In genomic region chr4:110211007-110211769, GRCh38 we compare ENCODE assay signal across 8 cellular contexts. TPM values are rescaled to one million over a fixed set of nuclear protein-coding genes. Genes with fewer than 3 reads are reported as not detected.
DNase-seq lines count a peak whose midpoint lies in the region; ATAC-seq, FAIRE-seq and TF ChIP-seq lines count a peak whose summit lies in the region.

No MANE protein-coding gene starts in this region.

- H3K4me1 Mint-ChIP-seq in Calu3 (ENCODE audit: low read depth, unreplicated experiment): peaks cover 2% of the 10 kb centered on the region

- intact Hi-C loops in Calu3 (cut with micrococcal nuclease; ENCODE audit: unreplicated experiment): loop anchor here (2.0 kb wide), 1 partner anchor 160 kb away; no protein-coding TSS in a partner anchor

- FAIRE-seq in islet of Langerhans (lab: Jason Lieb, UNC): peak; percentile 98

- H3K9me3 ChIP-seq in tibial nerve: no peaks in the 10 kb centered on the region

- TF ChIP-seq POLR2A in tibial nerve (IDR thresholded peaks at IDR 0.05): no peak

- no peaks in the 10 kb centered on the region for H3K27me3 Mint-ChIP-seq in Calu3 (ENCODE audit: unreplicated experiment)

- peak; percentile 95 for ATAC-seq in GM18858 (IDR thresholded peaks at IDR 0.05; ENCODE audit: unreplicated experiment)
- ATAC-seq in HG03025 (IDR thresholded peaks at IDR 0.05; ENCODE audit: low FRiP score, unreplicated experiment): peak; percentile 74

- WGBS in tibial nerve, 2 donors: 61 to 76% methylated on average over 13 of the region's 13 CpGs

- peaks cover 0 to 3% (median 0%) of the 10 kb centered on the region in 4 donors for H3K4me1 ChIP-seq in tibial nerve

- H3K4me3 Mint-ChIP-seq in Calu3 (ENCODE audit: low read depth, unreplicated experiment): no peak overlapping the region

- H3K27ac ChIP-seq in tibial nerve: no peak overlapping the region

- CTCF ChIA-PET in Calu3 (lab: Charles Lee): no interaction called here

- peak; percentile 48 for TF ChIP-seq CTCF in Calu3 (IDR thresholded peaks at IDR 0.05; ENCODE audit: unreplicated experiment)
- TF ChIP-seq CTCF in astrocyte of the cerebellum (IDR thresholded peaks at IDR 0.05; ENCODE audit: low read depth, low read length, missing control alignments): peak; percentile 80
- peak; percentile 44 to 71 (median 66) for TF ChIP-seq CTCF in tibial nerve (IDR thresholded peaks at IDR 0.05)

- no peak overlapping the region for H3K4me3 ChIP-seq in astrocyte of the cerebellum (ENCODE audit: low read depth, low read length)
- H3K4me3 ChIP-seq in tibial nerve: no peak overlapping the region

- no peak for TF ChIP-seq EP300 in tibial nerve (IDR thresholded peaks at IDR 0.05)

- no TSS peak for BruUV-seq in Calu3 (replicated peaks; lab: Mats Ljungman, UMichigan)

- H3K27ac Mint-ChIP-seq in Calu3 (ENCODE audit: unreplicated experiment): no peak overlapping the region

- no peaks in the 10 kb centered on the region for H3K36me3 ChIP-seq in tibial nerve

- no peaks in the 10 kb centered on the region for H3K9me3 Mint-ChIP-seq in Calu3 (ENCODE audit: low read depth, unreplicated experiment)

- H3K36me3 Mint-ChIP-seq in Calu3 (ENCODE audit: insufficient read depth, unreplicated experiment): no peaks in the 10 kb centered on the region

- in situ Hi-C loops in astrocyte of the cerebellum (cut with HindIII; ENCODE audit: low sequenced_read_pairs): no loop called here

- H3K27me3 ChIP-seq in tibial nerve: no peaks in the 10 kb centered on the region

- DNase-seq in Calu3 (no peak), NCI-H82 treated with DMSO at 0.1 percent for 48 hours (lab: John Stamatoyannopoulos, UW; ENCODE audit: unreplicated experiment) (peak; percentile 8), astrocyte of the cerebellum (ENCODE audit: low read depth) (peak; percentile 29), tibial nerve (ENCODE audit: low spot score in 2 of 2) (peak in 1 of 2 donors; percentile 41), DMS79 treated with DMSO at 0.1 percent for 48 hours (lab: John Stamatoyannopoulos, UW) (no peak)

RNA-seq across cellular contexts. Expression of gene ELOVL6, which starts 12.8 kb away (rescaled TPM):
- total RNA-seq in Calu3 (2022) (26.1 and 31.3 TPM in 2 replicates), tibial nerve (1 to 10 TPM; 3.1 to 8.4 (median 5.4) TPM)

Comparison
In these comparisons a context has a peak if more than half of its experiments do, and no peak if none do; other contexts are left out.
1. DNase-seq: peak in NCI-H82 treated with DMSO at 0.1 percent for 48 hours (single experiment) and astrocyte of the cerebellum (single experiment); none in Calu3 (single experiment) and DMS79 treated with DMSO at 0.1 percent for 48 hours (single experiment).
2. Peak in every context shown above with its lines, with median percentiles within 50 percentile points of each other: CTCF ChIP-seq.